ENCODE assay signal across 8 cellular contexts in genomic region chr14:90398315-90398811, GRCh38. TPM values are rescaled to one million over a fixed set of nuclear protein-coding genes. Genes with fewer than 3 reads are reported as not detected.
A peak's percentile ranks its signal among the peaks of the same experiment; 100 is the strongest.
DNase-seq lines count a peak whose midpoint lies in the region; ATAC-seq and TF ChIP-seq lines count a peak whose summit lies in the region.

No MANE protein-coding gene starts in this region.

- intact Hi-C loops in A673 (cut with micrococcal nuclease; ENCODE audit: unreplicated experiment) (loop anchor here (5.0 kb wide), 2 partner anchors 96 to 119 kb away; no protein-coding TSS in a partner anchor), cardiac septum (cut with DNase I) (loop anchor here (2.0 to 10.0 kb wide), 4 partner anchors 66 to 426 kb away; partner anchors contain the start of gene NRDE2), psoas muscle (cut with DNase I) (loop anchor here (2.0 to 5.0 kb wide), 5 partner anchors 66 to 359 kb away; partner anchors contain the start of gene NRDE2 (in 1 of the 2))

- peaks cover 47% of the 10 kb centered on the region for H3K4me1 ChIP-seq in A673 (ENCODE audit: insufficient read depth, low read length, poor library complexity, severe bottlenecking)
- H3K4me1 ChIP-seq in RWPE2 (ENCODE audit: insufficient read depth, poor library complexity, severe bottlenecking): peaks cover 27% of the 10 kb centered on the region
- H3K4me1 ChIP-seq in psoas muscle: peaks cover 44% of the 10 kb centered on the region

- no TSS peak for BruUV-seq in A673 (replicated peaks; lab: Mats Ljungman, UMichigan)

- 1 to 6% (median 4%) methylated on average over 26 to 35 of the region's 35 CpGs for WGBS in psoas muscle, 3 donors

- no peak for TF ChIP-seq CTCF in A673 (conservative IDR thresholded peaks at IDR 0.05; ENCODE audit: low read depth, low read length)
- no peak for TF ChIP-seq CTCF in RWPE2 (IDR thresholded peaks at IDR 0.05; ENCODE audit: poor library complexity, severe bottlenecking)
- no peak for TF ChIP-seq CTCF in psoas muscle (IDR thresholded peaks at IDR 0.05)

- H3K27me3 ChIP-seq in A673 (replicated peaks; ENCODE audit: insufficient read depth, low read depth, low read length, poor library complexity) (no peaks in the 10 kb centered on the region), RWPE2 (ENCODE audit: insufficient read depth, poor library complexity, severe bottlenecking) (no peaks in the 10 kb centered on the region), psoas muscle (ENCODE audit: insufficient read depth in 3 of 3, low read length in 2 of 3) (no peaks in the 10 kb centered on the region)

- peak overlapping the region; percentile 90 for H3K4me3 ChIP-seq in A673 (ENCODE audit: low read depth, low read length, poor library complexity, severe bottlenecking)
- H3K4me3 ChIP-seq in RWPE2 (ENCODE audit: severe bottlenecking): peak overlapping the region; percentile 78
- peak overlapping the region; percentile 87 for H3K4me3 ChIP-seq in psoas muscle

- H3K36me3 ChIP-seq in A673 (ENCODE audit: insufficient read depth, low read length, poor library complexity, severe bottlenecking) (peaks cover 37% of the 10 kb centered on the region), RWPE2 (ENCODE audit: low read depth) (peaks cover 47% of the 10 kb centered on the region), psoas muscle (ENCODE audit: insufficient read depth in 1 of 2, low read depth in 1 of 2) (peaks cover 12 to 39% of the 10 kb centered on the region in 2 donors)

- H3K9me3 ChIP-seq in A673 (ENCODE audit: low read depth, low read length, poor library complexity, severe bottlenecking): no peaks in the 10 kb centered on the region
- H3K9me3 ChIP-seq in RWPE2 (ENCODE audit: severe bottlenecking): no peaks in the 10 kb centered on the region
- H3K9me3 ChIP-seq in psoas muscle: no peaks in the 10 kb centered on the region

- CTCF ChIA-PET in A673 (lab: Charles Lee): interaction anchor here (1.8 kb wide), 1 partner anchor 361 kb away, joined by 17 read pairs; no protein-coding TSS in a partner anchor

- ATAC-seq in GM18873 (IDR thresholded peaks at IDR 0.05; ENCODE audit: low FRiP score, unreplicated experiment) (peak; percentile 22), HG03175 (IDR thresholded peaks at IDR 0.05; ENCODE audit: unreplicated experiment) (peak; percentile 29), RWPE2 (ENCODE audit: low read depth) (peak; percentile 4), psoas muscle (peak in 3 of 4 donors; percentile 9 to 11 (median 10))

- POLR2A ChIA-PET in A673 (lab: Charles Lee; ENCODE audit: low non-redundant PET): no interaction called here

- H3K27ac ChIP-seq in A673 (ENCODE audit: low read depth, low read length, poor library complexity, severe bottlenecking) (peak overlapping the region; percentile 63), RWPE2 (ENCODE audit: poor library complexity, severe bottlenecking) (peak overlapping the region; percentile 77), psoas muscle (peak overlapping the region; percentile 92)

- DNase-seq in A673 (ENCODE audit: low spot score): peak; percentile 62
- no peak for DNase-seq in RWPE2 (ENCODE audit: low spot score)
- DNase-seq in activated naive CD4-positive, alpha-beta T cell treated with Interleukin-2 at 50 U/mL for 16 hours: peak; percentile 65
- DNase-seq in cardiac septum (ENCODE audit: low spot score): peak; percentile 85
- peak in 1 of 2 donors; percentile 64 for DNase-seq in psoas muscle
- DNase-seq in GM19240 (ENCODE audit: insufficient read length, low spot score): no peak

RNA-seq across cellular contexts. Expression of gene CALM1, which starts 1.5 kb away (rescaled TPM):
- total RNA-seq in A673 (2021): 961 and 998 TPM in 2 replicates
- total RNA-seq in cardiac septum: 362 TPM
- 1,000 to 10,000 TPM in 1 of 4 donors, 100 to 1,000 TPM in 3; 460 to 1,593 (median 666) TPM for total RNA-seq in psoas muscle
- 1,000 to 10,000 TPM in 1 of 3 donors, 100 to 1,000 TPM in 2; 559 to 1,064 (median 580) TPM for polyA plus RNA-seq in psoas muscle

Comparison
In these comparisons a context has a peak if more than half of its experiments do, and no peak if none do; other contexts are left out.
1. DNase-seq: peak in A673 (single experiment), activated naive CD4-positive, alpha-beta T cell treated with Interleukin-2 at 50 U/mL for 16 hours (single experiment) and cardiac septum (single experiment); none in RWPE2 (single experiment) and GM19240 (single experiment).
2. Peak in every context shown above with its lines, with median percentiles within 50 percentile points of each other: H3K27ac ChIP-seq, H3K4me3 ChIP-seq and ATAC-seq.